ENCODE assay signal across 1 cellular context in the genomic region with DNA sequence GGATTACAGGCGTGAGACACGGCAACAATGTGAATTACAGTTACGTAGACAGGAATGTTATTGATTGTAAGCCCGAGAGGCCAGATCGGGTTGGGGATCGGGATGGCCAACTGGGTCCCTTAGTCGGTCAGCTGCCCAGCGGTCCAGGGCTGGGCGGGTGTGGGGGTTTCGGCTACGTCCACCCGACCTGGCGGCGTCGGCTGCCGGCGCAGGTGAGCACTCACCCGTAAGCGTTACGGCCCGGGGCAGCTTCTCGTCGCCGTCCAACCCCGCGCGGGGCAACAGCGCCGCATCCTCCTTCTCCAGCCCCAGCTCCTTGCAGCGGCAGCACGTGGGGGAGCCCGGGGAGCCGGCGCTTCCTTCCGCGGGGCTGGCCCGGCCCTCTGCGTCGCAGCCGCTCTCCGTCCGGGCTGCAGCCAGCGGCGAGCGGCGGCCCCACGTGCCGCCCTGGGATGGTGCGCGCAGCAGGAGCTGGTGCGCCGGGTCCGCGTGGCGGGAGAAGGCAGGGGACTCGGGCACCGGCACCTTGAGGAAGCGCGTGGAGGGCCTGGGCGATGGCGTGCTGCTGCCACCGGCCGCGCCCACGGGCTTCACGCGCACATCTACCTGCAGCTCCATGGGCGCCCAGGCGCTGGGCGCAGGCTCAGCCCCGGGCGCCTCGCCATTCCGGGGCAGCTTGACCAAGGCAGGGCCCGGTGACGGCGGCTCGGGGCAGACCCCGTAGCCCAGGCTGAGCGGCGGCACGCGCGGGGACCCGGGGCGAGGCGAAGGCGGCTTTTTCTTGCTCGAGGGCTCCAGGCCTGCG.
TF ChIP-seq lines count a peak whose summit lies in the region.

No MANE protein-coding gene starts in this region.

TF ChIP-seq in WTC11, 78 proteins besides CTCF, POLR2A, EP300 and RAD21 (continued from another document):
- TF ChIP-seq, protein P1, sequence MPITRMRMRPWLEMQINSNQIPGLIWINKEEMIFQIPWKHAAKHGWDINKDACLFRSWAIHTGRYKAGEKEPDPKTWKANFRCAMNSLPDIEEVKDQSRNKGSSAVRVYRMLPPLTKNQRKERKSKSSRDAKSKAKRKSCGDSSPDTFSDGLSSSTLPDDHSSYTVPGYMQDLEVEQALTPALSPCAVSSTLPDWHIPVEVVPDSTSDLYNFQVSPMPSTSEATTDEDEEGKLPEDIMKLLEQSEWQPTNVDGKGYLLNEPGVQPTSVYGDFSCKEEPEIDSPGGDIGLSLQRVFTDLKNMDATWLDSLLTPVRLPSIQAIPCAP (CRISPR knock-in tag; IDR thresholded peaks at IDR 0.05) = peak; percentile 83; the same call in 1 of the 2 replicates
- no peak for TF ChIP-seq NR3C1 (CRISPR knock-in tag; conservative IDR thresholded peaks at IDR 0.05; ENCODE audit: low read depth)
- TF ChIP-seq, protein P2, sequence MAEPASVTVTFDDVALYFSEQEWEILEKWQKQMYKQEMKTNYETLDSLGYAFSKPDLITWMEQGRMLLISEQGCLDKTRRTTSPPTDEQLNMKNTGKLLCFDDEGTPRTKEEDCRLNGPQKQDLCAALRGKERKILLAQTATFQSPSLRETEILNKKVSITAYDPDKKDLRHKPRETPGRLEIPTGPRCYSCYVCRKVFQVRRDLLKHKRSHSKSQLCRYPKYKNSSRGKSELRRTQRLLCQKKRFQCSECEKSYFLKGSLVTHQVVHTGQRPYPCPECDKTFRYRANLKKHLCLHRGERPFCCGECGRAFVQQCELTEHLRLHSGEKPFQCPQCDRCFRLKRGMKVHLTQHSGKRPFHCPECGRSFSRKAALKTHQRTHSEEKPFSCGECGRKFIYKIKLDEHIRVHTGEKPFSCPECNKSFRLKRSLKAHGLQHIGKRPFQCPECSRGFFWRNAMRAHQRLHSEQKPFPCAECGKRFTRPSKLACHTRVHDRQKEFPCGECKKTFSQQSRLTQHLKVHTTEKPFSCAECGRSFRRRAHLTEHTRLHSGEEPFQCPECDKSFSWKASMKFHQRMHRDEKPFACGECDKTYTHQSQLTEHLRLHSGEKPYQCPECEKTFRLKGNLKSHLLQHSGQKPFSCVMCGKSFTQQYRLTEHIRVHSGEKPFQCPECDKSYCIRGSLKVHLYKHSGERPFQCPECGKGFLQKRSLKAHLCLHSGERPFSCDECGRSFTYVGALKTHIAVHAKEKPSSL (CRISPR knock-in tag; conservative IDR thresholded peaks at IDR 0.05) = no peak
- TF ChIP-seq, protein P3, sequence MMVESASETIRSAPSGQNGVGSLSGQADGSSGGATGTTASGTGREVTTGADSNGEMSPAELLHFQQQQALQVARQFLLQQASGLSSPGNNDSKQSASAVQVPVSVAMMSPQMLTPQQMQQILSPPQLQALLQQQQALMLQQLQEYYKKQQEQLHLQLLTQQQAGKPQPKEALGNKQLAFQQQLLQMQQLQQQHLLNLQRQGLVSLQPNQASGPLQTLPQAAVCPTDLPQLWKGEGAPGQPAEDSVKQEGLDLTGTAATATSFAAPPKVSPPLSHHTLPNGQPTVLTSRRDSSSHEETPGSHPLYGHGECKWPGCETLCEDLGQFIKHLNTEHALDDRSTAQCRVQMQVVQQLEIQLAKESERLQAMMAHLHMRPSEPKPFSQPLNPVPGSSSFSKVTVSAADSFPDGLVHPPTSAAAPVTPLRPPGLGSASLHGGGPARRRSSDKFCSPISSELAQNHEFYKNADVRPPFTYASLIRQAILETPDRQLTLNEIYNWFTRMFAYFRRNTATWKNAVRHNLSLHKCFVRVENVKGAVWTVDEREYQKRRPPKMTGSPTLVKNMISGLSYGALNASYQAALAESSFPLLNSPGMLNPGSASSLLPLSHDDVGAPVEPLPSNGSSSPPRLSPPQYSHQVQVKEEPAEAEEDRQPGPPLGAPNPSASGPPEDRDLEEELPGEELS (CRISPR knock-in tag; IDR thresholded peaks at IDR 0.05) = peak; percentile 91
- peak; percentile 51 for TF ChIP-seq FOXK1 (CRISPR knock-in tag; IDR thresholded peaks at IDR 0.05)
- TF ChIP-seq FOXJ3 (CRISPR knock-in tag; IDR thresholded peaks at IDR 0.05; ENCODE audit: borderline replicate concordance) = no peak
- TF ChIP-seq JUN (CRISPR knock-in tag; IDR thresholded peaks at IDR 0.05) = peak; percentile 81; the same call in 1 of the 2 replicates
- TF ChIP-seq NFE2L1 (CRISPR knock-in tag; IDR thresholded peaks at IDR 0.05) = no peak
- TF ChIP-seq, protein P4, sequence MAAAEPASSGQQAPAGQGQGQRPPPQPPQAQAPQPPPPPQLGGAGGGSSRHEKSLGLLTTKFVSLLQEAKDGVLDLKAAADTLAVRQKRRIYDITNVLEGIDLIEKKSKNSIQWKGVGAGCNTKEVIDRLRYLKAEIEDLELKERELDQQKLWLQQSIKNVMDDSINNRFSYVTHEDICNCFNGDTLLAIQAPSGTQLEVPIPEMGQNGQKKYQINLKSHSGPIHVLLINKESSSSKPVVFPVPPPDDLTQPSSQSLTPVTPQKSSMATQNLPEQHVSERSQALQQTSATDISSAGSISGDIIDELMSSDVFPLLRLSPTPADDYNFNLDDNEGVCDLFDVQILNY (CRISPR knock-in tag; IDR thresholded peaks at IDR 0.05) = peak; percentile 82; the same call in 1 of the 2 replicates
- peak; percentile 48; the same call in 1 of the 2 replicates for TF ChIP-seq ZNF263 (CRISPR knock-in tag; IDR thresholded peaks at IDR 0.05; ENCODE audit: low read depth)
- TF ChIP-seq, protein P5, sequence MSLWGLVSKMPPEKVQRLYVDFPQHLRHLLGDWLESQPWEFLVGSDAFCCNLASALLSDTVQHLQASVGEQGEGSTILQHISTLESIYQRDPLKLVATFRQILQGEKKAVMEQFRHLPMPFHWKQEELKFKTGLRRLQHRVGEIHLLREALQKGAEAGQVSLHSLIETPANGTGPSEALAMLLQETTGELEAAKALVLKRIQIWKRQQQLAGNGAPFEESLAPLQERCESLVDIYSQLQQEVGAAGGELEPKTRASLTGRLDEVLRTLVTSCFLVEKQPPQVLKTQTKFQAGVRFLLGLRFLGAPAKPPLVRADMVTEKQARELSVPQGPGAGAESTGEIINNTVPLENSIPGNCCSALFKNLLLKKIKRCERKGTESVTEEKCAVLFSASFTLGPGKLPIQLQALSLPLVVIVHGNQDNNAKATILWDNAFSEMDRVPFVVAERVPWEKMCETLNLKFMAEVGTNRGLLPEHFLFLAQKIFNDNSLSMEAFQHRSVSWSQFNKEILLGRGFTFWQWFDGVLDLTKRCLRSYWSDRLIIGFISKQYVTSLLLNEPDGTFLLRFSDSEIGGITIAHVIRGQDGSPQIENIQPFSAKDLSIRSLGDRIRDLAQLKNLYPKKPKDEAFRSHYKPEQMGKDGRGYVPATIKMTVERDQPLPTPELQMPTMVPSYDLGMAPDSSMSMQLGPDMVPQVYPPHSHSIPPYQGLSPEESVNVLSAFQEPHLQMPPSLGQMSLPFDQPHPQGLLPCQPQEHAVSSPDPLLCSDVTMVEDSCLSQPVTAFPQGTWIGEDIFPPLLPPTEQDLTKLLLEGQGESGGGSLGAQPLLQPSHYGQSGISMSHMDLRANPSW (CRISPR knock-in tag; conservative IDR thresholded peaks at IDR 0.05; ENCODE audit: low read depth) = no peak
- TF ChIP-seq ELF4 (CRISPR knock-in tag; IDR thresholded peaks at IDR 0.05; ENCODE audit: low read depth) = 0 out of 2 replicates have a peak, but pooled peaks have one; percentile 44
- TF ChIP-seq, protein P6, sequence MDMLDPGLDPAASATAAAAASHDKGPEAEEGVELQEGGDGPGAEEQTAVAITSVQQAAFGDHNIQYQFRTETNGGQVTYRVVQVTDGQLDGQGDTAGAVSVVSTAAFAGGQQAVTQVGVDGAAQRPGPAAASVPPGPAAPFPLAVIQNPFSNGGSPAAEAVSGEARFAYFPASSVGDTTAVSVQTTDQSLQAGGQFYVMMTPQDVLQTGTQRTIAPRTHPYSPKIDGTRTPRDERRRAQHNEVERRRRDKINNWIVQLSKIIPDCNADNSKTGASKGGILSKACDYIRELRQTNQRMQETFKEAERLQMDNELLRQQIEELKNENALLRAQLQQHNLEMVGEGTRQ (CRISPR knock-in tag; IDR thresholded peaks at IDR 0.05) = peak; percentile 67
- TF ChIP-seq CREM (CRISPR knock-in tag; IDR thresholded peaks at IDR 0.05) = peak; percentile 30; the same call in 1 of the 2 replicates
- peak; percentile 12; the same call in 1 of the 2 replicates for TF ChIP-seq SMAD4 (CRISPR knock-in tag; IDR thresholded peaks at IDR 0.05)
- TF ChIP-seq ZNF396 (CRISPR knock-in tag; IDR thresholded peaks at IDR 0.05; ENCODE audit: borderline replicate concordance) = no peak
- 0 out of 2 replicates have a peak, but pooled peaks have one; percentile 29 for TF ChIP-seq ZNF121 (CRISPR knock-in tag; IDR thresholded peaks at IDR 0.05)
- no peak; the same call in 1 of the 2 replicates for TF ChIP-seq KAT7 (CRISPR knock-in tag; IDR thresholded peaks at IDR 0.05; ENCODE audit: borderline replicate concordance)
- TF ChIP-seq, protein P7, sequence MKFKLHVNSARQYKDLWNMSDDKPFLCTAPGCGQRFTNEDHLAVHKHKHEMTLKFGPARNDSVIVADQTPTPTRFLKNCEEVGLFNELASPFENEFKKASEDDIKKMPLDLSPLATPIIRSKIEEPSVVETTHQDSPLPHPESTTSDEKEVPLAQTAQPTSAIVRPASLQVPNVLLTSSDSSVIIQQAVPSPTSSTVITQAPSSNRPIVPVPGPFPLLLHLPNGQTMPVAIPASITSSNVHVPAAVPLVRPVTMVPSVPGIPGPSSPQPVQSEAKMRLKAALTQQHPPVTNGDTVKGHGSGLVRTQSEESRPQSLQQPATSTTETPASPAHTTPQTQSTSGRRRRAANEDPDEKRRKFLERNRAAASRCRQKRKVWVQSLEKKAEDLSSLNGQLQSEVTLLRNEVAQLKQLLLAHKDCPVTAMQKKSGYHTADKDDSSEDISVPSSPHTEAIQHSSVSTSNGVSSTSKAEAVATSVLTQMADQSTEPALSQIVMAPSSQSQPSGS (CRISPR knock-in tag; IDR thresholded peaks at IDR 0.05; ENCODE audit: borderline replicate concordance, low read depth) = no peak; the same call in 1 of the 2 replicates
- TF ChIP-seq SMAD3 (CRISPR knock-in tag; IDR thresholded peaks at IDR 0.05; ENCODE audit: borderline replicate concordance) = peak; percentile 66; the same call in 1 of the 2 replicates
- TF ChIP-seq, protein P8, sequence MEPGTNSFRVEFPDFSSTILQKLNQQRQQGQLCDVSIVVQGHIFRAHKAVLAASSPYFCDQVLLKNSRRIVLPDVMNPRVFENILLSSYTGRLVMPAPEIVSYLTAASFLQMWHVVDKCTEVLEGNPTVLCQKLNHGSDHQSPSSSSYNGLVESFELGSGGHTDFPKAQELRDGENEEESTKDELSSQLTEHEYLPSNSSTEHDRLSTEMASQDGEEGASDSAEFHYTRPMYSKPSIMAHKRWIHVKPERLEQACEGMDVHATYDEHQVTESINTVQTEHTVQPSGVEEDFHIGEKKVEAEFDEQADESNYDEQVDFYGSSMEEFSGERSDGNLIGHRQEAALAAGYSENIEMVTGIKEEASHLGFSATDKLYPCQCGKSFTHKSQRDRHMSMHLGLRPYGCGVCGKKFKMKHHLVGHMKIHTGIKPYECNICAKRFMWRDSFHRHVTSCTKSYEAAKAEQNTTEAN (CRISPR knock-in tag; IDR thresholded peaks at IDR 0.05) = no peak; the same call in 1 of the 2 replicates
